In genomic region chr17:63983326-63983725, GRCh38 we compare ENCODE assay signal across 22 cellular contexts. TPM values are rescaled to one million over a fixed set of nuclear protein-coding genes. Genes with fewer than 3 reads are reported as not detected.
DNase-seq lines count a peak whose midpoint lies in the region; ATAC-seq, FAIRE-seq and TF ChIP-seq lines count a peak whose summit lies in the region.
"Had no signal": no experiment of that assay in that cellular context is flagged by ENCODE, and none has a peak within 500 bp of the region (broad histone marks: within the 10 kb centered on the region; RNA-seq: fewer than 3 reads in every experiment).

No MANE protein-coding gene starts in this region.

- H3K27me3 ChIP-seq in endothelial cell of umbilical vein (ENCODE audit: control insufficient read depth in 2 of 2, insufficient read depth in 2 of 2, low read length in 2 of 2) (no peaks in the 10 kb centered on the region), right lobe of liver (no peaks in the 10 kb centered on the region), thoracic aorta (replicated peaks; ENCODE audit: insufficient read depth) (no peaks in the 10 kb centered on the region), hepatocyte (no peaks in the 10 kb centered on the region)

- TF ChIP-seq POLR2A in endothelial cell of umbilical vein (IDR thresholded peaks at IDR 0.05; ENCODE audit: low read depth, low read length) (no peak), right lobe of liver (IDR thresholded peaks at IDR 0.05) (no peak)

- CTCF ChIA-PET in endothelial cell of umbilical vein (lab: Charles Lee): interaction anchor here (5.6 to 12.0 kb wide), 2 partner anchors 37 to 64 kb away, joined by 42 to 183 read pairs; partner anchors contain the start of gene GH1

- no peaks in the 10 kb centered on the region for H3K9me1 ChIP-seq in endothelial cell of umbilical vein (replicated peaks; ENCODE audit: control insufficient read depth, extremely low read depth, insufficient read depth, low read length)

- H3K4me2 ChIP-seq in endothelial cell of umbilical vein (ENCODE audit: insufficient read depth, low read length) (no peak overlapping the region), hepatocyte (no peak overlapping the region)
- H3K4me2 ChIP-seq: KMS-11 had no signal

- ATAC-seq in right lobe of liver (peak; percentile 57 to 65 (median 64)), thoracic aorta (ENCODE audit: insufficient number of reproducible peaks, low FRiP score, low read depth) (no peak)

- H3K4me1 ChIP-seq in endothelial cell of umbilical vein (ENCODE audit: control insufficient read depth, extremely low read depth, insufficient read depth, low read length) (peaks cover 21% of the 10 kb centered on the region), right lobe of liver (no peaks in the 10 kb centered on the region), thoracic aorta (ENCODE audit: control insufficient read depth in 1 of 2, low read depth in 2 of 2) (peaks cover 18 to 42% of the 10 kb centered on the region in 2 donors), hepatocyte (ENCODE audit: insufficient read depth) (peaks cover 7% of the 10 kb centered on the region)

- intact Hi-C loops in endothelial cell of umbilical vein (cut with micrococcal nuclease) (no loop called here), right lobe of liver (cut with DNase I) (no loop called here)

- BruUV-seq in endothelial cell of umbilical vein (replicated peaks; lab: Mats Ljungman, UMichigan): no TSS peak

- peak; percentile 70 for FAIRE-seq in endothelial cell of umbilical vein (lab: Jason Lieb, UNC)
- FAIRE-seq: astrocyte, H54 had no signal

- DNase-seq in KBM-7: peak; percentile 68
- DNase-seq in endothelial cell of umbilical vein (ENCODE audit: low read depth, low spot score): no peak
- peak in 1 of 3 donors; percentile 55 for DNase-seq in right lobe of liver
- DNase-seq in thoracic aorta (ENCODE audit: low spot score): no peak
- DNase-seq in NCI-H774 (lab: John Stamatoyannopoulos, UW): no peak
- DNase-seq in hepatocyte (ENCODE audit: low spot score): no peak
- no peak for DNase-seq in DMS79 (lab: John Stamatoyannopoulos, UW)
- DNase-seq: activated T-cell treated with anti-CD3 and anti-CD28 coated beads, Interleukin-2, amount 50 U/mL, for 48 hours; CD4-positive, alpha-beta memory T cell; DMS53; effector memory CD4-positive, alpha-beta T cell; NCI-H1048; NCI-H2029; NCI-H345 had no signal

- H3K4me3 ChIP-seq in endothelial cell of umbilical vein (replicated peaks in 1 of 3; ENCODE audit: insufficient read depth in 1 of 3, low read depth in 1 of 3, low read length in 3 of 3): no peak overlapping the region
- no peak overlapping the region for H3K4me3 ChIP-seq in right lobe of liver
- no peak overlapping the region for H3K4me3 ChIP-seq in thoracic aorta
- no peak overlapping the region for H3K4me3 ChIP-seq in hepatocyte

- no peaks in the 10 kb centered on the region for H3K79me2 ChIP-seq in endothelial cell of umbilical vein (ENCODE audit: control insufficient read depth, insufficient read depth, low read length)
- no peaks in the 10 kb centered on the region for H3K79me2 ChIP-seq in hepatocyte

- H3K36me3 ChIP-seq in endothelial cell of umbilical vein (ENCODE audit: control insufficient read depth in 2 of 2, extremely low read depth in 1 of 2, insufficient read depth in 2 of 2, low read length in 2 of 2) (no peaks in the 10 kb centered on the region), right lobe of liver (no peaks in the 10 kb centered on the region), thoracic aorta (no peaks in the 10 kb centered on the region), hepatocyte (replicated peaks; ENCODE audit: insufficient read depth, low read depth) (no peaks in the 10 kb centered on the region)

- H3K27ac ChIP-seq in endothelial cell of umbilical vein (ENCODE audit: insufficient read depth, low read depth, low read length) (no peak overlapping the region), right lobe of liver (no peak overlapping the region), thoracic aorta (peak overlapping the region; percentile 51 to 63), hepatocyte (no peak overlapping the region)
- H3K27ac ChIP-seq: KMS-11 had no signal

- no peak for TF ChIP-seq CTCF in endothelial cell of umbilical vein (IDR thresholded peaks at IDR 0.05; ENCODE audit: extremely low read depth in 1 of 2, insufficient read depth in 1 of 2, low read depth in 1 of 2, low read length in 2 of 2)
- TF ChIP-seq CTCF in right lobe of liver (IDR thresholded peaks at IDR 0.05): no peak
- TF ChIP-seq CTCF in thoracic aorta (IDR thresholded peaks at IDR 0.05): no peak
- no peak for TF ChIP-seq CTCF in hepatocyte (IDR thresholded peaks at IDR 0.05; ENCODE audit: poor library complexity)

- in situ Hi-C loops in KBM-7 (cut with MboI; ENCODE audit: low pct_unique_long_range_greater_than_20kb, low sequenced_read_pairs): no loop called here

- 28% methylated on average over 5 of the region's 6 CpGs for WGBS in right lobe of liver (ENCODE audit: insufficient coverage, low coverage, low lambda C conversion rate, missing lambda C conversion rate)
- WGBS in hepatocyte (ENCODE audit: low lambda C conversion rate, missing lambda C conversion rate): 83% methylated on average over 6 of the region's 6 CpGs

- H3K9me3 ChIP-seq in endothelial cell of umbilical vein (replicated peaks; ENCODE audit: control insufficient read depth, insufficient read depth, low read length): peaks cover 2% of the 10 kb centered on the region
- no peaks in the 10 kb centered on the region for H3K9me3 ChIP-seq in right lobe of liver
- H3K9me3 ChIP-seq in thoracic aorta: no peaks in the 10 kb centered on the region
- no peaks in the 10 kb centered on the region for H3K9me3 ChIP-seq in hepatocyte (ENCODE audit: low read depth)

- no peaks in the 10 kb centered on the region for H3K9me2 ChIP-seq in hepatocyte (replicated peaks; ENCODE audit: insufficient read depth)

- POLR2A ChIA-PET in endothelial cell of umbilical vein (lab: Charles Lee): no interaction called here

- dilution Hi-C loops in endothelial cell of umbilical vein (cut with MboI; ENCODE audit: extremely low pct_ligation_motif_present, low sequenced_read_pairs): no loop called here

- no peak overlapping the region for H3K9ac ChIP-seq in endothelial cell of umbilical vein (replicated peaks; ENCODE audit: extremely low read depth, insufficient read depth, low read length)
- H3K9ac ChIP-seq: KMS-11 had no signal

- H4K20me1 ChIP-seq in endothelial cell of umbilical vein (replicated peaks; ENCODE audit: control insufficient read depth, extremely low read depth, insufficient read depth, low read length): no peaks in the 10 kb centered on the region
- H4K20me1 ChIP-seq in hepatocyte (ENCODE audit: insufficient read depth, poor library complexity, severe bottlenecking): no peaks in the 10 kb centered on the region

- H2AFZ ChIP-seq in endothelial cell of umbilical vein (ENCODE audit: low read depth, low read length): no peak overlapping the region
- no peak overlapping the region for H2AFZ ChIP-seq in hepatocyte

RNA-seq across cellular contexts. Expression of gene SCN4A, which starts 10.6 kb away (rescaled TPM):
- 0.40 TPM in 1 of 2 replicates, not detected in the other for total RNA-seq in endothelial cell of umbilical vein
- polyA plus RNA-seq in endothelial cell of umbilical vein: 0.01 and 0.02 TPM in 2 replicates
- polyA plus RNA-seq in endothelial cell of umbilical vein (2011; cell fraction: cytosol; rRNA removed): 0.06 and 0.11 TPM in 2 replicates
- polyA plus RNA-seq in endothelial cell of umbilical vein (2011; cell fraction: nucleus; rRNA removed): 0.08 and 0.20 TPM in 2 replicates
- 0.04 and 0.13 TPM in 2 replicates for polyA plus RNA-seq in endothelial cell of umbilical vein (2012)
- 0.07 TPM in 1 of 2 replicates, not detected in the other for polyA minus RNA-seq in endothelial cell of umbilical vein
- polyA minus RNA-seq in endothelial cell of umbilical vein (2011; cell fraction: cytosol; rRNA and poly(A)+ RNA removed): 0.51 TPM
- 0.10 TPM in 1 of 2 replicates, not detected in the other for polyA minus RNA-seq in endothelial cell of umbilical vein (2011; cell fraction: nucleus; rRNA and poly(A)+ RNA removed)
- 1 to 10 TPM in 1 of 6 experiments, under 1 TPM in 5; 0.10 to 1.4 (median 0.20) TPM for total RNA-seq in right lobe of liver
- total RNA-seq in thoracic aorta: 1 to 10 TPM in 1 of 2 donors, not detected in 1; 1.1 TPM
- total RNA-seq in hepatocyte: under 0.01 and 0.07 TPM in 2 replicates
- not detected in 2 replicates for polyA plus RNA-seq in hepatocyte
- total RNA-seq: chondrocyte, lung microvascular endothelial cell, renal cortical epithelial cell, RPMI7951 had no signal
- polyA plus RNA-seq: CD4-positive, alpha-beta memory T cell had no signal

RNA-seq across cellular contexts. Expression of gene PRR29, which starts 14.8 kb away (rescaled TPM):
- total RNA-seq in endothelial cell of umbilical vein: 0.78 and 1.2 TPM in 2 replicates
- polyA plus RNA-seq in endothelial cell of umbilical vein: 0.39 and 0.60 TPM in 2 replicates
- polyA plus RNA-seq in endothelial cell of umbilical vein (2011; cell fraction: cytosol; rRNA removed): 0.22 and 0.25 TPM in 2 replicates
- 1.1 TPM in 2 replicates for polyA plus RNA-seq in endothelial cell of umbilical vein (2011; cell fraction: nucleus; rRNA removed)
- polyA plus RNA-seq in endothelial cell of umbilical vein (2012): 27.6 and 50.2 TPM in 2 replicates
- polyA minus RNA-seq in endothelial cell of umbilical vein: 0.40 and 0.46 TPM in 2 replicates
- not detected for polyA minus RNA-seq in endothelial cell of umbilical vein (2011; cell fraction: cytosol; rRNA and poly(A)+ RNA removed)
- polyA minus RNA-seq in endothelial cell of umbilical vein (2011; cell fraction: nucleus; rRNA and poly(A)+ RNA removed): 0.53 and 0.77 TPM in 2 replicates
- under 1 TPM in 3 of 6 experiments, not detected in 3; 0.07 to 0.33 (median 0.12) TPM for total RNA-seq in right lobe of liver
- not detected for total RNA-seq in thoracic aorta
- 0.13 and 0.36 TPM in 2 replicates for total RNA-seq in hepatocyte
- 0.62 and 1.4 TPM in 2 replicates for polyA plus RNA-seq in hepatocyte
- total RNA-seq: RPMI7951 had no signal

RNA-seq across cellular contexts. Expression of gene ICAM2, which starts 37.1 kb away (rescaled TPM):
- 514 and 586 TPM in 2 replicates for total RNA-seq in endothelial cell of umbilical vein
- 2,377 and 2,759 TPM in 2 replicates for polyA plus RNA-seq in endothelial cell of umbilical vein
- polyA plus RNA-seq in endothelial cell of umbilical vein (2011; cell fraction: cytosol; rRNA removed): 1,397 and 1,487 TPM in 2 replicates
- polyA plus RNA-seq in endothelial cell of umbilical vein (2011; cell fraction: nucleus; rRNA removed): 644 and 716 TPM in 2 replicates
- polyA plus RNA-seq in endothelial cell of umbilical vein (2012): 616 and 790 TPM in 2 replicates
- 1,340 and 1,357 TPM in 2 replicates for polyA minus RNA-seq in endothelial cell of umbilical vein
- polyA minus RNA-seq in endothelial cell of umbilical vein (2011; cell fraction: cytosol; rRNA and poly(A)+ RNA removed): not detected
- 203 and 216 TPM in 2 replicates for polyA minus RNA-seq in endothelial cell of umbilical vein (2011; cell fraction: nucleus; rRNA and poly(A)+ RNA removed)
- total RNA-seq in right lobe of liver: 10 to 100 TPM in 3 of 6 experiments, 1 to 10 TPM in 3; 5.5 to 16.1 (median 8.6) TPM
- total RNA-seq in thoracic aorta: 10 to 100 TPM; 41.6 to 46.6 TPM
- 6.0 and 8.4 TPM in 2 replicates for total RNA-seq in hepatocyte
- 2.7 and 3.4 TPM in 2 replicates for polyA plus RNA-seq in hepatocyte
- total RNA-seq: astrocyte, chondrocyte, RPMI7951 had no signal

RNA-seq across cellular contexts. Expression of gene CD79B, which starts 51.2 kb away (rescaled TPM):
- total RNA-seq in endothelial cell of umbilical vein (0.60 and 2.1 TPM in 2 replicates), right lobe of liver (1 to 10 TPM in 2 of 6 experiments, under 1 TPM in 4; 0.62 to 2.2 (median 0.92) TPM), thoracic aorta (1 to 10 TPM; 4.3 to 6.0 TPM), hepatocyte (0.57 TPM in 1 of 2 replicates, not detected in the other)
- polyA plus RNA-seq in endothelial cell of umbilical vein (2.2 and 3.9 TPM in 2 replicates), hepatocyte (1.2 TPM in 2 replicates)
- polyA plus RNA-seq in endothelial cell of umbilical vein (2011; cell fraction: cytosol; rRNA removed): 2.5 and 2.7 TPM in 2 replicates
- polyA plus RNA-seq in endothelial cell of umbilical vein (2011; cell fraction: nucleus; rRNA removed): 0.41 and 0.67 TPM in 2 replicates
- 2.3 and 2.7 TPM in 2 replicates for polyA plus RNA-seq in endothelial cell of umbilical vein (2012)
- polyA minus RNA-seq in endothelial cell of umbilical vein: 0.29 and 1.9 TPM in 2 replicates
- not detected for polyA minus RNA-seq in endothelial cell of umbilical vein (2011; cell fraction: cytosol; rRNA and poly(A)+ RNA removed)
- 0.34 TPM in 1 of 2 replicates, not detected in the other for polyA minus RNA-seq in endothelial cell of umbilical vein (2011; cell fraction: nucleus; rRNA and poly(A)+ RNA removed)
- total RNA-seq: chondrocyte, lung microvascular endothelial cell, renal cortical epithelial cell, RPMI7951, temporal lobe had no signal

Comparison
In these comparisons a context has a peak if more than half of its experiments do, and no peak if none do; other contexts are left out.
1. H3K27ac ChIP-seq: peak in thoracic aorta (2 of 2); none in endothelial cell of umbilical vein (single experiment), right lobe of liver (0 of 3) and hepatocyte (single experiment).
2. RNA of gene ICAM2, which starts 37.1 kb away (total RNA-seq): 514 to 586 TPM in endothelial cell of umbilical vein; 41.6 to 46.6 TPM in thoracic aorta, 5.5 to 16.1 TPM in right lobe of liver and 6.0 to 8.4 TPM in hepatocyte; every median in the first group is over 10 times any median in the second.